Comparison of ENCODE assay signal across 17 cellular contexts in genomic region chr11:46475926-46476545, GRCh38.
"Had no signal": no experiment of that assay in that cellular context is flagged by ENCODE, and none has a peak within 500 bp of the region (broad histone marks: within the 10 kb centered on the region; RNA-seq: fewer than 3 reads in every experiment).

No MANE protein-coding gene starts in this region.

- H3K27me3 ChIP-seq: body of pancreas, right lobe of liver, spleen, transverse colon had no signal

- DNase-seq: activated naive CD4-positive, alpha-beta T cell; activated T-cell treated with anti-CD3 and anti-CD28 coated beads, Interleukin-2, amount 50 U/mL, for 1 hour; body of pancreas; central memory CD4-positive, alpha-beta T cell; effector CD4-positive, alpha-beta T cell; left colon; naive thymus-derived CD8-positive, alpha-beta T cell; occipital lobe; psoas muscle; right lobe of liver; spleen; stimulated activated CD4-positive, alpha-beta T cell treated with anti-CD3 and anti-CD28 coated beads, Interleukin-1b, Interleukin-23, amount 100 ng/mL, for 48 hours; stimulated activated naive CD4-positive, alpha-beta T cell; substantia nigra; transverse colon had no signal

- H3K9me3 ChIP-seq: body of pancreas, psoas muscle, right lobe of liver, spleen, transverse colon had no signal

- H3K27ac ChIP-seq: body of pancreas, coronary artery, psoas muscle, right lobe of liver, spleen, transverse colon had no signal

- ATAC-seq: body of pancreas; left colon; naive thymus-derived CD8-positive, alpha-beta T cell; psoas muscle; right lobe of liver had no signal

- H3K4me3 ChIP-seq: body of pancreas, coronary artery, psoas muscle, right lobe of liver, spleen, transverse colon had no signal

- H3K4me3 Mint-ChIP-seq: naive thymus-derived CD8-positive, alpha-beta T cell; T-helper 2 cell treated with Interferon-gamma antibody and Interleukin-4, amounts not matched to agents 5 μg/mL and 100 μg/mL, for 36 hours had no signal

- H3K9me3 Mint-ChIP-seq: naive thymus-derived CD8-positive, alpha-beta T cell; T-helper 2 cell treated with Interferon-gamma antibody and Interleukin-4, amounts not matched to agents 5 μg/mL and 100 μg/mL, for 36 hours had no signal

- H3K27me3 Mint-ChIP-seq: naive thymus-derived CD8-positive, alpha-beta T cell had no signal

- H3K27ac Mint-ChIP-seq: T-helper 2 cell treated with Interferon-gamma antibody and Interleukin-4, amounts not matched to agents 5 μg/mL and 100 μg/mL, for 36 hours had no signal

- H3K36me3 ChIP-seq: right lobe of liver, spleen, transverse colon had no signal
